Comparison of ENCODE assay signal across 1 cellular context in genomic region chr19:13741893-13742292, GRCh38.
TF ChIP-seq lines count a peak whose summit lies in the region.

No MANE protein-coding gene starts in this region.

TF ChIP-seq in HepG2, 621 proteins besides CTCF, POLR2A, EP300 and RAD21:
- peak; percentile 82; the same call in 1 of the 2 replicates for TF ChIP-seq ZNF530 (CRISPR knock-in tag; IDR thresholded peaks at IDR 0.05; ENCODE audit: low read depth)
- TF ChIP-seq MXD4 (CRISPR knock-in tag; IDR thresholded peaks at IDR 0.05) = no peak
- TF ChIP-seq ZBTB42 (CRISPR knock-in tag; IDR thresholded peaks at IDR 0.05) = no peak
